9 cellular contexts compared by ENCODE assay signal in genomic region chr12:96500686-96501085, GRCh38. TPM values are rescaled to one million over a fixed set of nuclear protein-coding genes. Genes with fewer than 3 reads are reported as not detected.
DNase-seq lines count a peak whose midpoint lies in the region; ATAC-seq and TF ChIP-seq lines count a peak whose summit lies in the region.
"Had no signal": no experiment of that assay in that cellular context is flagged by ENCODE, and none has a peak within 500 bp of the region (broad histone marks: within the 10 kb centered on the region; RNA-seq: fewer than 3 reads in every experiment).

No MANE protein-coding gene starts in this region.

- peak overlapping the region; percentile 94 for H3K27ac ChIP-seq in KMS-11
- H3K27ac ChIP-seq in gastrocnemius medialis = peak overlapping the region in 2 of 4 donors; percentile 33 to 58

- H3K4me1 Mint-ChIP-seq in natural killer cell treated with Interleukin-12 subunit alpha and Interleukin-12 subunit beta and Interleukin-15 and Interleukin-18, amount 100 ng/mL, for 72 hours (ENCODE audit: low read depth in 2 of 2) = peaks cover 37 to 40% of the 10 kb centered on the region in 2 donors

- intact Hi-C loops in gastrocnemius medialis (cut with DNase I; ENCODE audit: low total_unique reads) = loop anchor here (5.0 kb wide), 1 partner anchor 98 kb away; the partner anchor contains the start of gene CDK17

- peak overlapping the region; percentile 81 for H3K4me2 ChIP-seq in KMS-11

- H4K20me1 ChIP-seq in KMS-11 (ENCODE audit: insufficient read depth) = no peaks in the 10 kb centered on the region

- H3K27me3 Mint-ChIP-seq in natural killer cell treated with Interleukin-12 subunit alpha and Interleukin-12 subunit beta and Interleukin-15 and Interleukin-18, amount 100 ng/mL, for 72 hours = no peaks in the 10 kb centered on the region

- H3K79me2 ChIP-seq in KMS-11 (ENCODE audit: insufficient read depth, low read depth) = no peaks in the 10 kb centered on the region

- H3K36me3 Mint-ChIP-seq in natural killer cell treated with Interleukin-12 subunit alpha and Interleukin-12 subunit beta and Interleukin-15 and Interleukin-18, amount 100 ng/mL, for 72 hours = no peaks in the 10 kb centered on the region

- no peak overlapping the region for H3K4me3 ChIP-seq in KMS-11 (IDR thresholded peaks at IDR 0.05; ENCODE audit: insufficient read depth, low read depth, low read length)
- H3K4me3 ChIP-seq in astrocyte of the spinal cord (ENCODE audit: low read depth, low read length) = no peak overlapping the region
- H3K4me3 ChIP-seq in gastrocnemius medialis = no peak overlapping the region

- in situ Hi-C loops in GM13977 (cut with MboI; ENCODE audit: low pct_unique_long_range_greater_than_20kb, low sequenced_read_pairs, unreplicated experiment) = no loop called here
- in situ Hi-C loops in astrocyte of the spinal cord (cut with HindIII; ENCODE audit: low sequenced_read_pairs) = no loop called here
- in situ Hi-C loops in gastrocnemius medialis (cut with MboI; ENCODE audit: low sequenced_read_pairs in 4 of 4) = loop anchor here in 3 of 4 donors (25.0 kb wide), 2 partner anchors 288 to 438 kb away; no protein-coding TSS in a partner anchor

- H3K27me3 ChIP-seq in KMS-11 (ENCODE audit: insufficient read depth, low read depth) = no peaks in the 10 kb centered on the region
- no peaks in the 10 kb centered on the region for H3K27me3 ChIP-seq in gastrocnemius medialis

- TF ChIP-seq POLR2A in gastrocnemius medialis (IDR thresholded peaks at IDR 0.05) = no peak

- TF ChIP-seq CTCF in GM13977 (IDR thresholded peaks at IDR 0.05; ENCODE audit: extremely low read depth, insufficient read depth, missing control alignments) (peak; percentile 35), KMS-11 (conservative IDR thresholded peaks at IDR 0.05; ENCODE audit: low read depth, low read length) (no peak), astrocyte of the spinal cord (IDR thresholded peaks at IDR 0.05; ENCODE audit: low read depth, low read length) (peak; percentile 38), gastrocnemius medialis (IDR thresholded peaks at IDR 0.05 in 4 of 5, conservative IDR thresholded peaks at IDR 0.05 in 1 of 5) (peak in 1 of 5 experiments; percentile 11)

- no peak for ATAC-seq in natural killer cell treated with Interleukin-12 subunit alpha and Interleukin-12 subunit beta and Interleukin-15 and Interleukin-18, amount 100 ng/mL, for 72 hours
- no peak for ATAC-seq in HG02642 (IDR thresholded peaks at IDR 0.05; ENCODE audit: poor library complexity, unreplicated experiment)
- no peak for ATAC-seq in GM18907 (IDR thresholded peaks at IDR 0.05; ENCODE audit: unreplicated experiment)
- ATAC-seq in gastrocnemius medialis = no peak

- DNase-seq in GM13977 (ENCODE audit: low spot score) (no peak), astrocyte of the spinal cord (ENCODE audit: low read depth, low spot score) (peak; percentile 58), NCI-H2196 treated with DMSO at 0.1 percent for 48 hours (lab: John Stamatoyannopoulos, UW; ENCODE audit: unreplicated experiment) (no peak), gastrocnemius medialis (no peak)
- DNase-seq in natural killer cell treated with Interleukin-12 subunit alpha and Interleukin-12 subunit beta and Interleukin-15 and Interleukin-18, amount 100 ng/mL, for 72 hours (ENCODE audit: low spot score) = no peak
- DNase-seq: occipital lobe had no signal

- no peaks in the 10 kb centered on the region for H3K9me3 ChIP-seq in gastrocnemius medialis

- peak overlapping the region; percentile 79 for H3K4me3 Mint-ChIP-seq in natural killer cell treated with Interleukin-12 subunit alpha and Interleukin-12 subunit beta and Interleukin-15 and Interleukin-18, amount 100 ng/mL, for 72 hours

- no peaks in the 10 kb centered on the region for H3K36me3 ChIP-seq in KMS-11 (ENCODE audit: insufficient read depth)
- H3K36me3 ChIP-seq in gastrocnemius medialis = no peaks in the 10 kb centered on the region

- peak overlapping the region; percentile 52; the same call in 1 of the 2 replicates for H2AFZ ChIP-seq in KMS-11 (ENCODE audit: low read depth)

- H3K27ac Mint-ChIP-seq in natural killer cell treated with Interleukin-12 subunit alpha and Interleukin-12 subunit beta and Interleukin-15 and Interleukin-18, amount 100 ng/mL, for 72 hours = peak overlapping the region; percentile 96

- H3K9ac ChIP-seq in KMS-11 = peak overlapping the region; percentile 69; the same call in 1 of the 2 replicates

- H3K9me3 Mint-ChIP-seq in natural killer cell treated with Interleukin-12 subunit alpha and Interleukin-12 subunit beta and Interleukin-15 and Interleukin-18, amount 100 ng/mL, for 72 hours = peaks cover 4% of the 10 kb centered on the region

- peaks cover 72% of the 10 kb centered on the region for H3K4me1 ChIP-seq in KMS-11 (ENCODE audit: low read depth, poor library complexity, severe bottlenecking)
- peaks cover 4 to 14% of the 10 kb centered on the region in 2 donors for H3K4me1 ChIP-seq in gastrocnemius medialis

RNA-seq across cellular contexts. Expression of gene CFAP54, which starts 11.3 kb away (rescaled TPM):
- total RNA-seq in natural killer cell treated with Interleukin-12 subunit alpha and Interleukin-12 subunit beta and Interleukin-15 and Interleukin-18, amount 100 ng/mL, for 72 hours = under 1 TPM; 0.14 to 0.50 TPM
- total RNA-seq in gastrocnemius medialis = not detected

Comparison
In these comparisons a context has a peak if more than half of its experiments do, and no peak if none do; other contexts are left out.
1. in situ Hi-C loops: an anchor here in gastrocnemius medialis (25.0 kb wide); none called in GM13977 and astrocyte of the spinal cord.